ENCODE assay signal across 8 cellular contexts in the genomic region with DNA sequence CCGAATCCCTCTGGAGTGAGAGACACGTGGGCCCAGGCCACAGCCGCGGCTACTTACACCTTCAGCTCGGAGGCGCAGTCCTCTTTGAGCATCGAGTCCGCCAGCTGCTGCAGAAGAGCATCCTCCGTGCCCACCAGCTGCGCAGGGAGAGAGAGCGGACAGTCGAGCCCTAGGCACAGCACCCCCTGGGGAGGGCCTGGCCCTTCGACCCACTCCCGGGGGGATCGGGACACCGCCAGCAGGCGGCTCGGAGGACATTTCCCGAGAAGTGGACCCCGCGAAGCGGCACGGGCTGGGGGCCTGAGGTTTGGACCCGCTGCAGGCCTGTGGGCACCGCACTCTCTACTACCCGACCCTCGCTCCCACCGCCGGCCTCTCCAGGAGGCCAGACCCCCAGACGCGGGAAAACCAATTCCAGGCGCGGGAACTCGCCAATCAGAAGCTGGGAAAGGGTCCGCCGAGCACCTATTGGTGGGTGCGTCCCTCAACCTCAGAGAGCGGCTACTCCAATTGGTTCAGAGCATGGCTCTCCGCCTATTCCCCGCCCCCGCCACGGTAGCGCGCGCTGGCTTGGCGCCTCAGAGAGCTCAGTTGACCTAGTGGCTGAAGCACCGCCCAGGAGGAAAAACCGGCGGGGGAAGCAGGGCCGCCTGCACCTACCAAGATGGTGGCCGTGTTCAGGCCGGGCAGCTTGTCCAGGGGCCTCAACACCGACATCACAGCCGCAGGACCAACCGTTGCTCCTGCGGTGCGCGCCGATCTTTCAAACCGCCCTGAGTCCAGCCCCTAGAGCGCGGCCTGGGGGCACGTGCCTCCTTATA. TPM values are rescaled to one million over a fixed set of nuclear protein-coding genes. Genes with fewer than 3 reads are reported as not detected.
A peak's percentile ranks its signal among the peaks of the same experiment; 100 is the strongest.
DNase-seq lines count a peak whose midpoint lies in the region; FAIRE-seq and TF ChIP-seq lines count a peak whose summit lies in the region.

A gene with protein sequence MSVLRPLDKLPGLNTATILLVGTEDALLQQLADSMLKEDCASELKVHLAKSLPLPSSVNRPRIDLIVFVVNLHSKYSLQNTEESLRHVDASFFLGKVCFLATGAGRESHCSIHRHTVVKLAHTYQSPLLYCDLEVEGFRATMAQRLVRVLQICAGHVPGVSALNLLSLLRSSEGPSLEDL (minus strand): TSS at position 793 of the 821 bp plus-strand sequence. CDS start 76 bp downstream, at position 717.

- DNase-seq in GM04504 (ENCODE audit: low read depth) (peak; percentile 79), HEK293T (ENCODE audit: extremely low spot score) (peak; percentile 92), MV-4-11 (lab: John Stamatoyannopoulos, UW) (peak; percentile 94), SK-N-DZ (ENCODE audit: low spot score) (peak; percentile 98), frontal cortex (ENCODE audit: low spot score in 2 of 2) (peak; percentile 66 to 89), stromal cell of bone marrow (ENCODE audit: low read depth) (peak; percentile 84)
- peak; percentile 93 for DNase-seq in activated naive CD4-positive, alpha-beta T cell treated with Interleukin-2 at 50 U/mL for 16 hours

- peak within 1 kb of the TSS; percentile 59 for H2AFZ ChIP-seq in neuron (ENCODE audit: low read depth, low read length)

- CTCF ChIA-PET in HEK293T (lab: Yijun Ruan, JAX): interaction anchor here (0.6 to 1.2 kb wide), 8 partner anchors 9 to 281 kb away, joined by 3 to 7 read pairs (median 4); a partner anchor contains a TSS

- H3K36me3 ChIP-seq in neuron (ENCODE audit: insufficient read depth, low read length): peaks cover 26% of the 10 kb centered on the region

- H3K4me3 ChIP-seq in neuron (ENCODE audit: low read length): peak within 1 kb of the TSS; percentile 57

- POLR2A ChIA-PET in HEK293T (lab: Yijun Ruan, JAX): interaction anchor here (0.6 to 2.4 kb wide), 57 partner anchors 9 to 717 kb away, joined by 3 to 18 read pairs (median 4); a partner anchor contains a TSS

- peaks cover 25% of the 10 kb centered on the region for H3K4me1 ChIP-seq in neuron (ENCODE audit: insufficient read depth, low read length)

- no peaks in the 10 kb centered on the region for H3K9me3 ChIP-seq in neuron (ENCODE audit: low read length)

- H3K27me3 ChIP-seq in neuron (ENCODE audit: insufficient read depth, low read length): no peaks in the 10 kb centered on the region

- FAIRE-seq in frontal cortex (lab: Jason Lieb, UNC): no peak

TF ChIP-seq in HEK293T, 16 proteins besides CTCF, POLR2A, EP300 and RAD21:
- TF ChIP-seq, protein P1, sequence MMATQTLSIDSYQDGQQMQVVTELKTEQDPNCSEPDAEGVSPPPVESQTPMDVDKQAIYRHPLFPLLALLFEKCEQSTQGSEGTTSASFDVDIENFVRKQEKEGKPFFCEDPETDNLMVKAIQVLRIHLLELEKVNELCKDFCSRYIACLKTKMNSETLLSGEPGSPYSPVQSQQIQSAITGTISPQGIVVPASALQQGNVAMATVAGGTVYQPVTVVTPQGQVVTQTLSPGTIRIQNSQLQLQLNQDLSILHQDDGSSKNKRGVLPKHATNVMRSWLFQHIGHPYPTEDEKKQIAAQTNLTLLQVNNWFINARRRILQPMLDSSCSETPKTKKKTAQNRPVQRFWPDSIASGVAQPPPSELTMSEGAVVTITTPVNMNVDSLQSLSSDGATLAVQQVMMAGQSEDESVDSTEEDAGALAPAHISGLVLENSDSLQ (IDR thresholded peaks at IDR 0.05): peak; percentile 97
- TF ChIP-seq L3MBTL2 (conservative IDR thresholded peaks at IDR 0.05) (peak; percentile 93), ARNT (IDR thresholded peaks at IDR 0.05) (no peak)

RNA-seq across cellular contexts. Expression of the gene that starts here (rescaled TPM):
- polyA plus RNA-seq in SK-N-DZ (2014; cell fraction: cytosol; rRNA removed): 65.8 and 72.3 TPM in 2 replicates
- 75.6 and 76.1 TPM in 2 replicates for polyA plus RNA-seq in SK-N-DZ (2014; cell fraction: nucleus; rRNA removed)
- 3.7 TPM for total RNA-seq in frontal cortex

Comparison
In these comparisons a context has a peak if more than half of its experiments do, and no peak if none do; other contexts are left out.
1. Peak in every context shown above with its lines: DNase-seq and H3K4me3 ChIP-seq.